ENCODE assay signal across 16 cellular contexts in the genomic region with DNA sequence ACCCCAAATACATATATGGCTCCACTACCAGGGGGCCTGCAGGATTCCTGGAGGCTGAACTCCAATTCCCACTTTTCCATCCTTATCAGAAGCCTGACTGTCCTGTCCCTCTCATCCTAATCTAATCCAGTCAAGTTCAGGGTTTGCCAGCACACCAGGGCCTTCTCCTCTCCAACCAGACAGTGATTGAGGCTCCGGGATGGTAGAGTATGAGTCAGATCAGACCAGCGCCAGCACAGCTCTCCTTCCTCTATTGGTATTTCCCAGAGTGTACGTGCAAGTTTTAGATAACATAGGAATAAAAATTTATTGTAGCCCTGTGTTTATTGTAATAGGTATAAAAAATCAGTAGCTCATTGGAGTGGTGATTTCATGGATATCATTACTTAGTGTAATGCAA.
"Had no signal": no experiment of that assay in that cellular context is flagged by ENCODE, and none has a peak within 500 bp of the region (broad histone marks: within the 10 kb centered on the region; RNA-seq: fewer than 3 reads in every experiment).

No MANE protein-coding gene starts in this region.

- H3K9me3 ChIP-seq: colonic mucosa, neutrophil had no signal

- H3K36me3 ChIP-seq: colonic mucosa, neutrophil, right atrium auricular region, stomach had no signal

- H3K27ac ChIP-seq: colonic mucosa, epithelial cell of prostate, right atrium auricular region, stomach had no signal

- H3K27me3 ChIP-seq: colonic mucosa, neutrophil, right atrium auricular region, stomach had no signal

- H3K4me3 ChIP-seq: colonic mucosa, lung, right atrium auricular region, stomach had no signal

- ATAC-seq: activated T-cell treated with anti-CD3 and anti-CD28 coated beads, Interleukin-2, amount 50 U/mL, for 4 hours; naive thymus-derived CD8-positive, alpha-beta T cell had no signal

- H3K4me3 Mint-ChIP-seq: activated T-cell treated with anti-CD3 and anti-CD28 coated beads, Interleukin-2, amount 50 U/mL, for 4 hours; naive thymus-derived CD8-positive, alpha-beta T cell had no signal

- DNase-seq: activated CD4-positive, alpha-beta T cell treated with anti-CD3 and anti-CD28 coated beads, Interleukin-2, amount 50 U/mL, for 48 hours; activated CD4-positive, CD25-positive, alpha-beta regulatory T cell treated with anti-CD3 and anti-CD28 coated beads, Interleukin-2, amount 50 U/mL, for 72 hours; activated gamma-delta T cell; activated T-cell treated with anti-CD3 and anti-CD28 coated beads, Interleukin-2, amount 50 U/mL, for 4 hours; caudate nucleus; colonic mucosa; effector CD8-positive, alpha-beta T cell; hypothalamus; naive thymus-derived CD8-positive, alpha-beta T cell; small intestine; stomach; T-helper 2 cell had no signal

- H3K4me1 ChIP-seq: colonic mucosa had no signal

- H3K27me3 Mint-ChIP-seq: naive thymus-derived CD8-positive, alpha-beta T cell had no signal
